30 cellular contexts compared by ENCODE assay signal in genomic region chr10:105187243-105187642, GRCh38.
DNase-seq lines count a peak whose midpoint lies in the region; ATAC-seq and TF ChIP-seq lines count a peak whose summit lies in the region.
"Had no signal": no experiment of that assay in that cellular context is flagged by ENCODE, and none has a peak within 500 bp of the region (broad histone marks: within the 10 kb centered on the region; RNA-seq: fewer than 3 reads in every experiment).

No MANE protein-coding gene starts in this region.

- H3K27ac Mint-ChIP-seq in nephron = peak overlapping the region; percentile 0 to 82 (median 3)
- no peak overlapping the region for H3K27ac Mint-ChIP-seq in naive thymus-derived CD8-positive, alpha-beta T cell
- no peak overlapping the region for H3K27ac Mint-ChIP-seq in type B pancreatic cell
- H3K27ac Mint-ChIP-seq: activated CD4-positive, alpha-beta T cell treated with anti-CD3 and anti-CD28 coated beads for 36 hours; activated CD8-positive, alpha-beta T cell treated with anti-CD3 and anti-CD28 coated beads, Interleukin-2, amount 10 ng/mL, durations not matched to agents 7 days and 5 days; activated naive CD4-positive, alpha-beta T cell treated with anti-CD3 and anti-CD28 coated beads for 36 hours; B cell; CD4-positive, alpha-beta memory T cell; endodermal cell; nephron progenitor cell had no signal

- H3K9me3 Mint-ChIP-seq in nephron (no peaks in the 10 kb centered on the region), type B pancreatic cell (no peaks in the 10 kb centered on the region)
- H3K9me3 Mint-ChIP-seq in naive thymus-derived CD8-positive, alpha-beta T cell = peaks cover 0 to 4% (median 0%) of the 10 kb centered on the region in 9 donors
- H3K9me3 Mint-ChIP-seq: activated naive CD4-positive, alpha-beta T cell treated with anti-CD3 and anti-CD28 coated beads for 36 hours; endodermal cell; nephron progenitor cell had no signal

- H3K27me3 Mint-ChIP-seq in nephron (ENCODE audit: low read depth) = no peaks in the 10 kb centered on the region
- peaks cover 0 to 5% (median 0%) of the 10 kb centered on the region in 5 donors for H3K27me3 Mint-ChIP-seq in naive thymus-derived CD8-positive, alpha-beta T cell
- H3K27me3 Mint-ChIP-seq in type B pancreatic cell = peaks cover 4% of the 10 kb centered on the region
- H3K27me3 Mint-ChIP-seq: activated CD4-positive, alpha-beta T cell treated with anti-CD3 and anti-CD28 coated beads for 36 hours; B cell; CD4-positive, alpha-beta memory T cell had no signal

- H3K4me3 Mint-ChIP-seq in nephron = no peak overlapping the region
- H3K4me3 Mint-ChIP-seq in naive thymus-derived CD8-positive, alpha-beta T cell = no peak overlapping the region
- no peak overlapping the region for H3K4me3 Mint-ChIP-seq in type B pancreatic cell
- H3K4me3 Mint-ChIP-seq: activated CD4-positive, alpha-beta T cell treated with anti-CD3 and anti-CD28 coated beads for 36 hours; activated CD8-positive, alpha-beta T cell treated with anti-CD3 and anti-CD28 coated beads, Interleukin-2, amount 10 ng/mL, durations not matched to agents 7 days and 5 days; activated naive CD4-positive, alpha-beta T cell treated with anti-CD3 and anti-CD28 coated beads for 36 hours; B cell; CD4-positive, alpha-beta memory T cell; endodermal cell; nephron progenitor cell had no signal

- DNase-seq in AG09309 (ENCODE audit: low read depth) = peak; percentile 4
- DNase-seq in WERI-Rb-1 = peak; percentile 74
- peak; percentile 85 for DNase-seq in epithelial cell of proximal tubule (ENCODE audit: low read depth)
- DNase-seq in NCI-H345 treated with DMSO at 0.1 percent for 48 hours (lab: John Stamatoyannopoulos, UW; ENCODE audit: unreplicated experiment) = no peak
- no peak for DNase-seq in naive thymus-derived CD8-positive, alpha-beta T cell
- no peak for DNase-seq in type B pancreatic cell (ENCODE audit: extremely low spot score, unreplicated experiment)
- DNase-seq: activated CD4-positive, alpha-beta T cell treated with anti-CD3 and anti-CD28 coated beads for 36 hours; activated CD8-positive, alpha-beta T cell treated with anti-CD3 and anti-CD28 coated beads, Interleukin-2, amount 10 ng/mL, durations not matched to agents 7 days and 5 days; activated naive CD4-positive, alpha-beta T cell treated with anti-CD3 and anti-CD28 coated beads for 36 hours; CD4-positive, alpha-beta memory T cell; central memory CD4-positive, alpha-beta T cell; dermis blood vessel endothelial cell; endodermal cell; GOT3; lower lobe of right lung; NCI-H1048; NCI-H1694; NCI-H524 treated with DMSO at 0.1 percent for 48 hours; nephron progenitor cell; ovary; PC-9; Right ventricle myocardium superior; small intestine; stimulated activated naive CD8-positive, alpha-beta T cell treated with anti-CD3 and anti-CD28 coated beads, Interleukin-15, Interleukin-2, amounts not matched to agents 100 U/mL and 50 U/mL, for 24 hours; uterus had no signal

- H3K4me3 ChIP-seq in AG09309 (ENCODE audit: control insufficient read depth, low read depth, low read length) = no peak overlapping the region
- no peak overlapping the region for H3K4me3 ChIP-seq in WERI-Rb-1 (ENCODE audit: low read depth, low read length)
- H3K4me3 ChIP-seq in epithelial cell of proximal tubule (ENCODE audit: low read depth, low read length) = no peak overlapping the region
- H3K4me3 ChIP-seq: A549, lower lobe of right lung, ovary, PC-9, uterus had no signal

- no peaks in the 10 kb centered on the region for H3K36me3 Mint-ChIP-seq in nephron (ENCODE audit: low read depth)
- H3K36me3 Mint-ChIP-seq in naive thymus-derived CD8-positive, alpha-beta T cell = no peaks in the 10 kb centered on the region
- no peaks in the 10 kb centered on the region for H3K36me3 Mint-ChIP-seq in type B pancreatic cell
- H3K36me3 Mint-ChIP-seq: CD4-positive, alpha-beta memory T cell had no signal

- H3K4me1 Mint-ChIP-seq in nephron (peaks cover 18% of the 10 kb centered on the region), type B pancreatic cell (ENCODE audit: unreplicated experiment) (peaks cover 6% of the 10 kb centered on the region)
- H3K4me1 Mint-ChIP-seq in naive thymus-derived CD8-positive, alpha-beta T cell = no peaks in the 10 kb centered on the region
- H3K4me1 Mint-ChIP-seq: activated CD4-positive, alpha-beta T cell treated with anti-CD3 and anti-CD28 coated beads for 36 hours; B cell; CD4-positive, alpha-beta memory T cell had no signal

- no peak overlapping the region for H3K27ac ChIP-seq in WERI-Rb-1
- H3K27ac ChIP-seq: A549, lower lobe of right lung, ovary, PC-9, uterus had no signal

- no peaks in the 10 kb centered on the region for H3K36me3 ChIP-seq in WERI-Rb-1
- H3K36me3 ChIP-seq: lower lobe of right lung, ovary, uterus had no signal

- H3K27me3 ChIP-seq in WERI-Rb-1 (ENCODE audit: insufficient read depth, low read depth, severe bottlenecking) = no peaks in the 10 kb centered on the region
- H3K27me3 ChIP-seq: ovary, uterus had no signal

- TF ChIP-seq CTCF in AG09309 (IDR thresholded peaks at IDR 0.05; ENCODE audit: control insufficient read depth, insufficient read depth, low read depth, low read length, missing control alignments) = no peak
- no peak for TF ChIP-seq CTCF in WERI-Rb-1 (IDR thresholded peaks at IDR 0.05; ENCODE audit: low read depth, low read length)
- TF ChIP-seq CTCF in epithelial cell of proximal tubule (conservative IDR thresholded peaks at IDR 0.05; ENCODE audit: low read depth, low read length) = peak; percentile 23
- TF ChIP-seq CTCF in nephron (IDR thresholded peaks at IDR 0.05; ENCODE audit: unreplicated experiment in 3 of 3) = no peak
- TF ChIP-seq CTCF in type B pancreatic cell (conservative IDR thresholded peaks at IDR 0.05) = no peak

- no peak for ATAC-seq in naive thymus-derived CD8-positive, alpha-beta T cell
- no peak for ATAC-seq in GM18520 (IDR thresholded peaks at IDR 0.05; ENCODE audit: unreplicated experiment)
- ATAC-seq: A549; activated CD4-positive, alpha-beta T cell treated with anti-CD3 and anti-CD28 coated beads for 36 hours; activated CD8-positive, alpha-beta T cell treated with anti-CD3 and anti-CD28 coated beads, Interleukin-2, amount 10 ng/mL, durations not matched to agents 7 days and 5 days; esophagus mucosa; lower lobe of right lung; stimulated activated naive CD8-positive, alpha-beta T cell treated with anti-CD3 and anti-CD28 coated beads, Interleukin-15, Interleukin-2, amounts not matched to agents 100 U/mL and 50 U/mL, for 24 hours had no signal

- POLR2A ChIA-PET in naive thymus-derived CD8-positive, alpha-beta T cell (lab: Charles Lee) = no interaction called here

- no peaks in the 10 kb centered on the region for H3K9me3 ChIP-seq in WERI-Rb-1 (ENCODE audit: severe bottlenecking)
- H3K9me3 ChIP-seq: A549, lower lobe of right lung, ovary, uterus had no signal

Comparison
In these comparisons a context has a peak if more than half of its experiments do, and no peak if none do; other contexts are left out.
1. DNase-seq: peak in AG09309 (single experiment), WERI-Rb-1 (single experiment) and epithelial cell of proximal tubule (single experiment); none in NCI-H345 treated with DMSO at 0.1 percent for 48 hours (single experiment), naive thymus-derived CD8-positive, alpha-beta T cell (0 of 10) and type B pancreatic cell (single experiment).
2. H3K27ac Mint-ChIP-seq: peak in nephron (3 of 3); none in naive thymus-derived CD8-positive, alpha-beta T cell (0 of 10) and type B pancreatic cell (single experiment).